Comparison of ENCODE assay signal across 20 cellular contexts in genomic region chr15:89164712-89165211, GRCh38. TPM values are rescaled to one million over a fixed set of nuclear protein-coding genes. Genes with fewer than 3 reads are reported as not detected.
A peak's percentile ranks its signal among the peaks of the same experiment; 100 is the strongest.
DNase-seq lines count a peak whose midpoint lies in the region; ATAC-seq, FAIRE-seq and TF ChIP-seq lines count a peak whose summit lies in the region.
"Had no signal": no experiment of that assay in that cellular context is flagged by ENCODE, and none has a peak within 500 bp of the region (broad histone marks: within the 10 kb centered on the region; RNA-seq: fewer than 3 reads in every experiment).

No MANE protein-coding gene starts in this region.

- no peak overlapping the region for H3K4me3 Mint-ChIP-seq in activated T-helper 2 cell treated with anti-CD3 and anti-CD28 coated beads, Interferon-gamma antibody, Interleukin-2, Interleukin-4, amounts not matched to agents 10 μg/mL and 5 μg/mL and 100 μg/mL, durations not matched to agents 14 hours and 24 hours and 36 hours (ENCODE audit: low read depth)
- H3K4me3 Mint-ChIP-seq: GM23338; stimulated activated memory B cell treated with anti-CD40 and anti-IgM and Interleukin-4, amounts not matched to agents 10 μg/mL and 1 μg/mL and 100 μg/mL, for 72 hours; T-cell had no signal

- H3K9me3 ChIP-seq in pancreas: no peaks in the 10 kb centered on the region
- H3K9me3 ChIP-seq: prostate gland, transverse colon had no signal

- H3K27ac Mint-ChIP-seq in activated T-helper 2 cell treated with anti-CD3 and anti-CD28 coated beads, Interferon-gamma antibody, Interleukin-2, Interleukin-4, amounts not matched to agents 10 μg/mL and 5 μg/mL and 100 μg/mL, durations not matched to agents 14 hours and 24 hours and 36 hours: peak overlapping the region; percentile 40
- H3K27ac Mint-ChIP-seq: GM23338; naive B cell; stimulated activated memory B cell treated with anti-CD40 and anti-IgM and Interleukin-4, amounts not matched to agents 10 μg/mL and 1 μg/mL and 100 μg/mL, for 72 hours had no signal

- peaks cover 25% of the 10 kb centered on the region for H3K4me1 Mint-ChIP-seq in activated T-helper 2 cell treated with anti-CD3 and anti-CD28 coated beads, Interferon-gamma antibody, Interleukin-2, Interleukin-4, amounts not matched to agents 10 μg/mL and 5 μg/mL and 100 μg/mL, durations not matched to agents 14 hours and 24 hours and 36 hours (ENCODE audit: low read depth)

- TF ChIP-seq CTCF in AG10803 (conservative IDR thresholded peaks at IDR 0.05; ENCODE audit: low read length): no peak
- no peak for TF ChIP-seq CTCF in pancreas (IDR thresholded peaks at IDR 0.05)

- ATAC-seq in left ventricle myocardium superior (peak; percentile 75), pancreas (peak in 3 of 4 donors; percentile 48 to 69 (median 67)), HG03045 (IDR thresholded peaks at IDR 0.05; ENCODE audit: unreplicated experiment) (no peak), left colon (no peak), HG03520 (IDR thresholded peaks at IDR 0.05; ENCODE audit: unreplicated experiment) (no peak), GM21360 (IDR thresholded peaks at IDR 0.05; ENCODE audit: unreplicated experiment) (no peak)
- ATAC-seq: stimulated activated memory B cell treated with anti-CD40 and anti-IgM and Interleukin-4, amounts not matched to agents 10 μg/mL and 1 μg/mL and 100 μg/mL, for 72 hours; T-cell had no signal

- DNase-seq in AG10803 (ENCODE audit: low read depth) (peak; percentile 16), left ventricle myocardium superior (no peak), pancreas (no peak), left colon (no peak)
- DNase-seq in activated T-helper 2 cell treated with anti-CD3 and anti-CD28 coated beads, Interferon-gamma antibody, Interleukin-2, Interleukin-4, amounts not matched to agents 10 μg/mL and 5 μg/mL and 100 μg/mL, durations not matched to agents 14 hours and 24 hours and 36 hours (ENCODE audit: low spot score): no peak
- DNase-seq: activated CD4-positive, alpha-beta T cell treated with anti-CD3 and anti-CD28 coated beads, Interleukin-2, amount 50 U/mL, for 1 hour; activated naive CD4-positive, alpha-beta T cell treated with Interleukin-2 at 50 U/mL for 16 hours; DMS153; naive B cell; NCI-H187; T-cell; transverse colon had no signal

- H3K4me3 ChIP-seq in AG10803 (ENCODE audit: low read length) (no peak overlapping the region), pancreas (no peak overlapping the region)
- H3K4me3 ChIP-seq: GM23338, prostate gland, transverse colon had no signal

- no peaks in the 10 kb centered on the region for H3K9me3 Mint-ChIP-seq in activated T-helper 2 cell treated with anti-CD3 and anti-CD28 coated beads, Interferon-gamma antibody, Interleukin-2, Interleukin-4, amounts not matched to agents 10 μg/mL and 5 μg/mL and 100 μg/mL, durations not matched to agents 14 hours and 24 hours and 36 hours
- H3K9me3 Mint-ChIP-seq: GM23338; naive B cell; stimulated activated memory B cell treated with anti-CD40 and anti-IgM and Interleukin-4, amounts not matched to agents 10 μg/mL and 1 μg/mL and 100 μg/mL, for 72 hours; T-cell had no signal

- FAIRE-seq in pancreas (lab: Jason Lieb, UNC): no peak

- intact Hi-C loops in activated T-helper 2 cell treated with anti-CD3 and anti-CD28 coated beads, Interferon-gamma antibody, Interleukin-2, Interleukin-4, amounts not matched to agents 10 μg/mL and 5 μg/mL and 100 μg/mL, durations not matched to agents 14 hours and 24 hours and 36 hours (cut with micrococcal nuclease): loop anchor here (5.0 kb wide), 1 partner anchor 43 kb away; no protein-coding TSS in a partner anchor
- intact Hi-C loops in left ventricle myocardium superior (cut with micrococcal nuclease) (no loop called here), pancreas (cut with DNase I) (no loop called here), left colon (cut with DNase I, micrococcal nuclease) (no loop called here)

- H3K4me1 ChIP-seq in pancreas: peaks cover 37 to 44% (median 38%) of the 10 kb centered on the region in 3 donors

- 25 to 26% methylated on average over 7 of the region's 7 CpGs for WGBS in pancreas, 2 donors

- H3K36me3 ChIP-seq in pancreas: peaks cover 0 to 4% (median 0%) of the 10 kb centered on the region in 3 donors
- H3K36me3 ChIP-seq: prostate gland, transverse colon had no signal

- H3K27me3 Mint-ChIP-seq in activated T-helper 2 cell treated with anti-CD3 and anti-CD28 coated beads, Interferon-gamma antibody, Interleukin-2, Interleukin-4, amounts not matched to agents 10 μg/mL and 5 μg/mL and 100 μg/mL, durations not matched to agents 14 hours and 24 hours and 36 hours (ENCODE audit: low read depth): no peaks in the 10 kb centered on the region
- H3K27me3 Mint-ChIP-seq: naive B cell; stimulated activated memory B cell treated with anti-CD40 and anti-IgM and Interleukin-4, amounts not matched to agents 10 μg/mL and 1 μg/mL and 100 μg/mL, for 72 hours; T-cell had no signal

- no peaks in the 10 kb centered on the region for H3K27me3 ChIP-seq in pancreas
- H3K27me3 ChIP-seq: transverse colon had no signal

- peak overlapping the region in 1 of 4 donors; percentile 44 for H3K27ac ChIP-seq in pancreas

- H3K36me3 Mint-ChIP-seq in activated T-helper 2 cell treated with anti-CD3 and anti-CD28 coated beads, Interferon-gamma antibody, Interleukin-2, Interleukin-4, amounts not matched to agents 10 μg/mL and 5 μg/mL and 100 μg/mL, durations not matched to agents 14 hours and 24 hours and 36 hours (ENCODE audit: low read depth): peaks cover 32% of the 10 kb centered on the region
- H3K36me3 Mint-ChIP-seq: naive B cell had no signal

RNA-seq across cellular contexts. Expression of gene RLBP1, which starts 56.6 kb away (rescaled TPM):
- 0.21 and 0.52 TPM in 2 replicates for total RNA-seq in activated T-helper 2 cell treated with anti-CD3 and anti-CD28 coated beads, Interferon-gamma antibody, Interleukin-2, Interleukin-4, amounts not matched to agents 10 μg/mL and 5 μg/mL and 100 μg/mL, durations not matched to agents 14 hours and 24 hours and 36 hours
- not detected for total RNA-seq in left ventricle myocardium superior
- total RNA-seq in pancreas: not detected
- polyA plus RNA-seq in pancreas: under 1 TPM in 1 of 2 donors, not detected in 1; 0.19 TPM
- total RNA-seq in left colon: not detected
- total RNA-seq: A673, GM23338, lung microvascular endothelial cell, prostate gland, T-cell, transverse colon had no signal
- polyA plus RNA-seq: GM23338 had no signal

Comparison
In these comparisons a context has a peak if more than half of its experiments do, and no peak if none do; other contexts are left out.
1. ATAC-seq: peak in left ventricle myocardium superior (single experiment) and pancreas (3 of 4); none in HG03045 (single experiment), left colon (single experiment), HG03520 (single experiment) and GM21360 (single experiment).